Comparison of ENCODE assay signal across 8 cellular contexts in genomic region chr13:52809310-52809769, GRCh38. TPM values are rescaled to one million over a fixed set of nuclear protein-coding genes. Genes with fewer than 3 reads are reported as not detected.
DNase-seq lines count a peak whose midpoint lies in the region; ATAC-seq and TF ChIP-seq lines count a peak whose summit lies in the region.

No MANE protein-coding gene starts in this region.

- DNase-seq in DMS79 treated with DMSO at 0.1 percent for 48 hours (lab: John Stamatoyannopoulos, UW) (peak; percentile 73), HT1080 (ENCODE audit: low read depth) (peak; percentile 93), NOMO-1 treated with dmso at 0.1 percent for 144 hours (lab: John Stamatoyannopoulos, UW; ENCODE audit: unreplicated experiment) (peak; percentile 65), heart right ventricle (peak; percentile 42 to 76), renal cortical epithelial cell (ENCODE audit: low read depth) (peak; percentile 31), GOT3 (lab: John Stamatoyannopoulos, UW) (no peak)
- DNase-seq in activated T-helper 1 cell treated with anti-CD3 and anti-CD28 coated beads, Interleukin-12 subunit alpha, Interleukin-12 subunit beta, Interleukin-2, Interleukin-4 antibody, amounts not matched to agents 30 ng/mL and 10 ng/mL and 1 ng/mL, durations not matched to agents 14 hours and 24 hours and 36 hours (ENCODE audit: low spot score) = peak; percentile 15

- H3K9me3 Mint-ChIP-seq in activated T-helper 1 cell treated with anti-CD3 and anti-CD28 coated beads, Interleukin-12 subunit alpha, Interleukin-12 subunit beta, Interleukin-2, Interleukin-4 antibody, amounts not matched to agents 30 ng/mL and 10 ng/mL and 1 ng/mL, durations not matched to agents 14 hours and 24 hours and 36 hours = no peaks in the 10 kb centered on the region

- peaks cover 0 to 12% (median 5%) of the 10 kb centered on the region in 9 donors for H3K4me1 ChIP-seq in heart right ventricle

- H3K27ac Mint-ChIP-seq in activated T-helper 1 cell treated with anti-CD3 and anti-CD28 coated beads, Interleukin-12 subunit alpha, Interleukin-12 subunit beta, Interleukin-2, Interleukin-4 antibody, amounts not matched to agents 30 ng/mL and 10 ng/mL and 1 ng/mL, durations not matched to agents 14 hours and 24 hours and 36 hours = no peak overlapping the region

- intact Hi-C loops in activated T-helper 1 cell treated with anti-CD3 and anti-CD28 coated beads, Interleukin-12 subunit alpha, Interleukin-12 subunit beta, Interleukin-2, Interleukin-4 antibody, amounts not matched to agents 30 ng/mL and 10 ng/mL and 1 ng/mL, durations not matched to agents 14 hours and 24 hours and 36 hours (cut with micrococcal nuclease) = loop anchor here (1.0 to 5.0 kb wide), 3 partner anchors 144 to 201 kb away; partner anchors contain the start of gene SUGT1
- intact Hi-C loops in heart right ventricle (cut with DNase I) = loop anchor here in 3 of 10 donors (10.0 kb wide), 2 partner anchors 125 to 145 kb away; no protein-coding TSS in a partner anchor

- peaks cover 7% of the 10 kb centered on the region for H3K4me1 Mint-ChIP-seq in activated T-helper 1 cell treated with anti-CD3 and anti-CD28 coated beads, Interleukin-12 subunit alpha, Interleukin-12 subunit beta, Interleukin-2, Interleukin-4 antibody, amounts not matched to agents 30 ng/mL and 10 ng/mL and 1 ng/mL, durations not matched to agents 14 hours and 24 hours and 36 hours (ENCODE audit: low read depth)

- H3K27me3 ChIP-seq in heart right ventricle = peaks cover 0 to 6% (median 0%) of the 10 kb centered on the region in 7 donors

- peak; percentile 33 to 74 (median 59) for TF ChIP-seq CTCF in heart right ventricle (IDR thresholded peaks at IDR 0.05)

- H3K9me3 ChIP-seq in heart right ventricle = no peaks in the 10 kb centered on the region

- peak; percentile 81 for ATAC-seq in GM21423 (IDR thresholded peaks at IDR 0.05; ENCODE audit: unreplicated experiment)
- peak in 7 of 8 donors; percentile 34 to 88 (median 65) for ATAC-seq in heart right ventricle

- H3K27ac ChIP-seq in heart right ventricle = no peak overlapping the region

- no peaks in the 10 kb centered on the region for H3K36me3 ChIP-seq in heart right ventricle

- 16 to 22% methylated on average over 3 of the region's 3 CpGs for WGBS in heart right ventricle, 2 donors

- no peak overlapping the region for H3K4me3 ChIP-seq in heart right ventricle

- H3K4me3 Mint-ChIP-seq in activated T-helper 1 cell treated with anti-CD3 and anti-CD28 coated beads, Interleukin-12 subunit alpha, Interleukin-12 subunit beta, Interleukin-2, Interleukin-4 antibody, amounts not matched to agents 30 ng/mL and 10 ng/mL and 1 ng/mL, durations not matched to agents 14 hours and 24 hours and 36 hours = no peak overlapping the region

- no peaks in the 10 kb centered on the region for H3K36me3 Mint-ChIP-seq in activated T-helper 1 cell treated with anti-CD3 and anti-CD28 coated beads, Interleukin-12 subunit alpha, Interleukin-12 subunit beta, Interleukin-2, Interleukin-4 antibody, amounts not matched to agents 30 ng/mL and 10 ng/mL and 1 ng/mL, durations not matched to agents 14 hours and 24 hours and 36 hours (ENCODE audit: low read depth)

- H3K27me3 Mint-ChIP-seq in activated T-helper 1 cell treated with anti-CD3 and anti-CD28 coated beads, Interleukin-12 subunit alpha, Interleukin-12 subunit beta, Interleukin-2, Interleukin-4 antibody, amounts not matched to agents 30 ng/mL and 10 ng/mL and 1 ng/mL, durations not matched to agents 14 hours and 24 hours and 36 hours (ENCODE audit: insufficient read depth) = peaks cover 7% of the 10 kb centered on the region

RNA-seq across cellular contexts. Expression of gene PCDH8, which starts 39.1 kb away (rescaled TPM):
- total RNA-seq in HT1080 (2014; rRNA removed; shearing (Covaris generic)) = not detected in 2 replicates
- polyA plus RNA-seq in HT1080 (2015; cell fraction: cytosol; rRNA removed) = not detected in 2 replicates
- 0.43 TPM in 1 of 2 replicates, not detected in the other for polyA plus RNA-seq in HT1080 (2015; cell fraction: nucleus; rRNA removed)
- not detected in 2 replicates for total RNA-seq in activated T-helper 1 cell treated with anti-CD3 and anti-CD28 coated beads, Interleukin-12 subunit alpha, Interleukin-12 subunit beta, Interleukin-2, Interleukin-4 antibody, amounts not matched to agents 30 ng/mL and 10 ng/mL and 1 ng/mL, durations not matched to agents 14 hours and 24 hours and 36 hours
- total RNA-seq in heart right ventricle (not detected), renal cortical epithelial cell (0.05 TPM in 1 of 2 replicates, not detected in the other)
- not detected for polyA plus RNA-seq in heart right ventricle
